Comparison of ENCODE assay signal across 2 cellular contexts in genomic region chr14:104986487-104987164, GRCh38.
TF ChIP-seq lines count a peak whose summit lies in the region.

No MANE protein-coding gene starts in this region.

TF ChIP-seq in SK-N-SH, 30 proteins besides CTCF, POLR2A, EP300 and RAD21:
- no peak for TF ChIP-seq EZH2phosphoT487 (IDR thresholded peaks at IDR 0.05; ENCODE audit: borderline replicate concordance, low read depth)
- no peak for TF ChIP-seq SMC3 (IDR thresholded peaks at IDR 0.05; ENCODE audit: low read depth, low read length)
- TF ChIP-seq RXRA (IDR thresholded peaks at IDR 0.05; ENCODE audit: borderline replicate concordance, low read depth): no peak
- no peak for TF ChIP-seq GABPA (IDR thresholded peaks at IDR 0.05; ENCODE audit: low read depth)
- TF ChIP-seq GATA2 (CRISPR knock-in tag; IDR thresholded peaks at IDR 0.05): no peak
- no peak for TF ChIP-seq YY1 (IDR thresholded peaks at IDR 0.05; ENCODE audit: low read depth)
- TF ChIP-seq MXI1 (IDR thresholded peaks at IDR 0.05; ENCODE audit: low read depth, low read length): no peak
- no peak for TF ChIP-seq SIN3A (IDR thresholded peaks at IDR 0.05; ENCODE audit: borderline replicate concordance, low read depth, low read length)
- TF ChIP-seq NFIC (IDR thresholded peaks at IDR 0.05; ENCODE audit: borderline replicate concordance): no peak

TF ChIP-seq in SK-N-SH treated with all-trans-retinoic acid at 6 μM for 48 hours, 23 proteins besides CTCF, POLR2A, EP300 and RAD21:
- TF ChIP-seq SNAI2 (CRISPR knock-in tag; IDR thresholded peaks at IDR 0.05) (no peak), TSHZ2 (CRISPR knock-in tag; IDR thresholded peaks at IDR 0.05) (no peak), CSDC2 (CRISPR knock-in tag; IDR thresholded peaks at IDR 0.05) (no peak), CSRNP3 (CRISPR knock-in tag; IDR thresholded peaks at IDR 0.05) (no peak), GLIS3 (CRISPR knock-in tag; IDR thresholded peaks at IDR 0.05) (no peak), POU6F1 (CRISPR knock-in tag; IDR thresholded peaks at IDR 0.05; ENCODE audit: borderline replicate concordance, low read depth) (no peak), ZNF565 (CRISPR knock-in tag; conservative IDR thresholded peaks at IDR 0.05; ENCODE audit: low read depth) (no peak), PPARA (CRISPR knock-in tag; IDR thresholded peaks at IDR 0.05; ENCODE audit: borderline replicate concordance) (no peak), RARB (CRISPR knock-in tag; IDR thresholded peaks at IDR 0.05) (no peak), ZNF70 (CRISPR knock-in tag; IDR thresholded peaks at IDR 0.05) (no peak), OSR1 (CRISPR knock-in tag; IDR thresholded peaks at IDR 0.05) (no peak), TOX (CRISPR knock-in tag; IDR thresholded peaks at IDR 0.05; ENCODE audit: borderline replicate concordance) (no peak), ZFP30 (CRISPR knock-in tag; IDR thresholded peaks at IDR 0.05) (no peak), TCF4 (CRISPR knock-in tag; IDR thresholded peaks at IDR 0.05; ENCODE audit: borderline replicate concordance) (no peak), ZFP3 (CRISPR knock-in tag; IDR thresholded peaks at IDR 0.05) (no peak)
